Comparison of ENCODE assay signal across 25 cellular contexts in genomic region chr7:152891160-152891621, GRCh38.
"Had no signal": no experiment of that assay in that cellular context is flagged by ENCODE, and none has a peak within 500 bp of the region (broad histone marks: within the 10 kb centered on the region; RNA-seq: fewer than 3 reads in every experiment).

No MANE protein-coding gene starts in this region.

- H3K4me3 ChIP-seq: coronary artery, esophagus squamous epithelium, gastrocnemius medialis, sigmoid colon, smooth muscle cell, tibial artery had no signal

- H3K9me3 Mint-ChIP-seq: activated B cell treated with CpG ODN at 0.5 μM for 24 hours; activated T-helper 1 cell treated with anti-CD3 and anti-CD28 coated beads, Interleukin-12 subunit alpha, Interleukin-12 subunit beta, Interleukin-2, Interleukin-4 antibody, amounts not matched to agents 30 ng/mL and 10 ng/mL and 1 ng/mL, durations not matched to agents 14 hours and 24 hours and 36 hours; endodermal cell; neural crest cell; T-helper 1 cell treated with Interleukin-12 subunit alpha and Interleukin-12 subunit beta and Interleukin-4 antibody, amounts not matched to agents 30 μg/mL and 1 μg/mL, for 36 hours had no signal

- H3K36me3 ChIP-seq: esophagus squamous epithelium, gastrocnemius medialis, sigmoid colon, tibial artery had no signal

- H3K27ac Mint-ChIP-seq: activated B cell treated with CpG ODN at 0.5 μM for 24 hours; activated CD4-positive, alpha-beta T cell treated with anti-CD3 and anti-CD28 coated beads for 36 hours; activated naive CD4-positive, alpha-beta T cell treated with anti-CD3 and anti-CD28 coated beads, Interleukin-2, amount 50 U/mL, for 72 hours; activated T-helper 1 cell treated with anti-CD3 and anti-CD28 coated beads, Interleukin-12 subunit alpha, Interleukin-12 subunit beta, Interleukin-2, Interleukin-4 antibody, amounts not matched to agents 30 ng/mL and 10 ng/mL and 1 ng/mL, durations not matched to agents 14 hours and 24 hours and 36 hours; endodermal cell; memory B cell; progenitor cell of endocrine pancreas; T-helper 1 cell treated with Interleukin-12 subunit alpha and Interleukin-12 subunit beta and Interleukin-4 antibody, amounts not matched to agents 30 μg/mL and 1 μg/mL, for 36 hours had no signal

- H3K36me3 Mint-ChIP-seq: naive B cell had no signal

- H3K4me1 ChIP-seq: gastrocnemius medialis, sigmoid colon, tibial artery had no signal

- H3K4me1 Mint-ChIP-seq: activated B cell treated with CpG ODN at 0.5 μM for 24 hours; activated CD4-positive, alpha-beta T cell treated with anti-CD3 and anti-CD28 coated beads for 36 hours; endodermal cell; memory B cell; neural crest cell had no signal

- H3K9me3 ChIP-seq: esophagus squamous epithelium, gastrocnemius medialis, sigmoid colon had no signal

- H3K4me3 Mint-ChIP-seq: activated B cell treated with CpG ODN at 0.5 μM for 24 hours; activated CD4-positive, alpha-beta T cell treated with anti-CD3 and anti-CD28 coated beads for 36 hours; activated T-helper 1 cell treated with anti-CD3 and anti-CD28 coated beads, Interleukin-12 subunit alpha, Interleukin-12 subunit beta, Interleukin-2, Interleukin-4 antibody, amounts not matched to agents 30 ng/mL and 10 ng/mL and 1 ng/mL, durations not matched to agents 14 hours and 24 hours and 36 hours; endodermal cell; memory B cell; naive B cell; neural crest cell; T-helper 1 cell treated with Interleukin-12 subunit alpha and Interleukin-12 subunit beta and Interleukin-4 antibody, amounts not matched to agents 30 μg/mL and 1 μg/mL, for 36 hours had no signal

- ATAC-seq: activated CD4-positive, alpha-beta T cell treated with anti-CD3 and anti-CD28 coated beads for 36 hours; activated naive CD4-positive, alpha-beta T cell treated with anti-CD3 and anti-CD28 coated beads, Interleukin-2, amount 50 U/mL, for 72 hours; gastrocnemius medialis; left ventricle myocardium superior had no signal

- DNase-seq: activated B cell treated with CpG ODN at 0.5 μM for 24 hours; activated CD4-positive, alpha-beta T cell treated with anti-CD3 and anti-CD28 coated beads for 36 hours; activated CD4-positive, alpha-beta T cell treated with anti-CD3 and anti-CD28 coated beads, Interleukin-2, amount 50 U/mL, for 4 hours; cerebellar nuclear complex; endodermal cell; esophagus squamous epithelium; gastrocnemius medialis; hypothalamus; left ventricle myocardium superior; naive B cell; retina; sigmoid colon; stimulated activated CD4-positive, alpha-beta T cell treated with anti-CD3 and anti-CD28 coated beads, Interleukin-2, amount 100 ng/mL, for 48 hours; stimulated activated CD8-positive, alpha-beta memory T cell treated with anti-CD3 and anti-CD28 coated beads, Interleukin-4, amount 100 ng/mL, for 48 hours; stimulated activated naive CD4-positive, alpha-beta T cell treated with Interleukin-2 at 50 U/mL for 16 hours; T1000; tibial artery had no signal
